In genomic region chr17:42333053-42333452, GRCh38 we compare ENCODE assay signal across 18 cellular contexts. TPM values are rescaled to one million over a fixed set of nuclear protein-coding genes. Genes with fewer than 3 reads are reported as not detected.
A peak's percentile ranks its signal among the peaks of the same experiment; 100 is the strongest.
DNase-seq lines count a peak whose midpoint lies in the region; ATAC-seq and FAIRE-seq lines count a peak whose summit lies in the region.
"Had no signal": no experiment of that assay in that cellular context is flagged by ENCODE, and none has a peak within 500 bp of the region (broad histone marks: within the 10 kb centered on the region; RNA-seq: fewer than 3 reads in every experiment).

No MANE protein-coding gene starts in this region.

- peak; percentile 35 for ATAC-seq in GM21717 (IDR thresholded peaks at IDR 0.05; ENCODE audit: unreplicated experiment)
- ATAC-seq in activated T-cell treated with anti-CD3 and anti-CD28 coated beads, Interleukin-2, amount 50 U/mL, for 72 hours (replicated peaks in 1 of 2), result peak; percentile 40 to 49
- peak; percentile 58 to 73 for ATAC-seq in stimulated activated naive B cell treated with anti-CD40 and anti-IgM and Interleukin-4, amounts not matched to agents 10 μg/mL and 1 μg/mL and 100 μg/mL, for 72 hours (replicated peaks)

- H3K27ac Mint-ChIP-seq in activated T-cell treated with anti-CD3 and anti-CD28 coated beads, Interleukin-2, amount 50 U/mL, for 24 hours, result peak overlapping the region; percentile 83
- peak overlapping the region; percentile 82 for H3K27ac Mint-ChIP-seq in activated T-cell treated with anti-CD3 and anti-CD28 coated beads, Interleukin-2, amount 50 U/mL, for 72 hours
- H3K27ac Mint-ChIP-seq in stimulated activated naive B cell treated with anti-CD40 and anti-IgM and Interleukin-4, amounts not matched to agents 10 μg/mL and 1 μg/mL and 100 μg/mL, for 72 hours, result peak overlapping the region; percentile 76

- H3K27me3 Mint-ChIP-seq in activated T-cell treated with anti-CD3 and anti-CD28 coated beads, Interleukin-2, amount 50 U/mL, for 24 hours, result no peaks in the 10 kb centered on the region
- no peaks in the 10 kb centered on the region for H3K27me3 Mint-ChIP-seq in activated T-cell treated with anti-CD3 and anti-CD28 coated beads, Interleukin-2, amount 50 U/mL, for 72 hours (ENCODE audit: low read depth)
- H3K27me3 Mint-ChIP-seq in stimulated activated naive B cell treated with anti-CD40 and anti-IgM and Interleukin-4, amounts not matched to agents 10 μg/mL and 1 μg/mL and 100 μg/mL, for 72 hours, result no peaks in the 10 kb centered on the region
- H3K27me3 Mint-ChIP-seq: activated naive CD4-positive, alpha-beta T cell treated with anti-CD3 and anti-CD28 coated beads, Interleukin-2, amount 50 U/mL, for 24 hours had no signal

- H3K9me3 Mint-ChIP-seq in activated T-cell treated with anti-CD3 and anti-CD28 coated beads, Interleukin-2, amount 50 U/mL, for 24 hours, result no peaks in the 10 kb centered on the region
- H3K9me3 Mint-ChIP-seq in activated T-cell treated with anti-CD3 and anti-CD28 coated beads, Interleukin-2, amount 50 U/mL, for 72 hours, result no peaks in the 10 kb centered on the region
- no peaks in the 10 kb centered on the region for H3K9me3 Mint-ChIP-seq in stimulated activated naive B cell treated with anti-CD40 and anti-IgM and Interleukin-4, amounts not matched to agents 10 μg/mL and 1 μg/mL and 100 μg/mL, for 72 hours
- H3K9me3 Mint-ChIP-seq: activated naive CD4-positive, alpha-beta T cell treated with anti-CD3 and anti-CD28 coated beads, Interleukin-2, amount 50 U/mL, for 24 hours had no signal

- peaks cover 84% of the 10 kb centered on the region for H3K36me3 Mint-ChIP-seq in activated T-cell treated with anti-CD3 and anti-CD28 coated beads, Interleukin-2, amount 50 U/mL, for 24 hours (ENCODE audit: low read depth)
- peaks cover 26 to 68% of the 10 kb centered on the region in 2 donors for H3K36me3 Mint-ChIP-seq in activated T-cell treated with anti-CD3 and anti-CD28 coated beads, Interleukin-2, amount 50 U/mL, for 72 hours (ENCODE audit: insufficient read depth in 2 of 2)
- H3K36me3 Mint-ChIP-seq in stimulated activated naive B cell treated with anti-CD40 and anti-IgM and Interleukin-4, amounts not matched to agents 10 μg/mL and 1 μg/mL and 100 μg/mL, for 72 hours, result peaks cover 35 to 62% of the 10 kb centered on the region in 2 donors

- no peak for DNase-seq in activated T-cell treated with anti-CD3 and anti-CD28 coated beads, Interleukin-2, amount 50 U/mL, for 24 hours
- DNase-seq in activated T-cell treated with anti-CD3 and anti-CD28 coated beads for 4 hours, result no peak
- peak; percentile 41 to 59 for DNase-seq in activated T-cell treated with anti-CD3 and anti-CD28 coated beads, Interleukin-2, amount 50 U/mL, for 72 hours
- no peak for DNase-seq in stimulated activated naive B cell treated with anti-CD40 and anti-IgM and Interleukin-4, amounts not matched to agents 10 μg/mL and 1 μg/mL and 100 μg/mL, for 72 hours
- DNase-seq in RCC 7860 (ENCODE audit: low spot score), result no peak
- no peak for DNase-seq in C1 segment of cervical spinal cord (lab: John Stamatoyannopoulos, UW)
- DNase-seq: effector CD4-positive, alpha-beta T cell; foreskin melanocyte; hippocampal formation; Karpas-422; NCI-H1048; NCI-H2029 treated with DMSO at 0.1 percent for 48 hours; NCI-H510A; NK-92 treated with Interleukin-12 subunit alpha and Interleukin-12 subunit beta, amount 100 ng/mL, for 24 hours had no signal

- peak overlapping the region; percentile 42 for H3K4me3 Mint-ChIP-seq in activated T-cell treated with anti-CD3 and anti-CD28 coated beads, Interleukin-2, amount 50 U/mL, for 24 hours
- H3K4me3 Mint-ChIP-seq in activated T-cell treated with anti-CD3 and anti-CD28 coated beads, Interleukin-2, amount 50 U/mL, for 72 hours, result peak overlapping the region; percentile 53 to 67
- H3K4me3 Mint-ChIP-seq in stimulated activated naive B cell treated with anti-CD40 and anti-IgM and Interleukin-4, amounts not matched to agents 10 μg/mL and 1 μg/mL and 100 μg/mL, for 72 hours, result peak overlapping the region in 1 of 2 donors; percentile 11
- H3K4me3 Mint-ChIP-seq: activated naive CD4-positive, alpha-beta T cell treated with anti-CD3 and anti-CD28 coated beads, Interleukin-2, amount 50 U/mL, for 24 hours had no signal

- peaks cover 47% of the 10 kb centered on the region for H3K4me1 Mint-ChIP-seq in activated T-cell treated with anti-CD3 and anti-CD28 coated beads, Interleukin-2, amount 50 U/mL, for 24 hours (ENCODE audit: low read depth)
- H3K4me1 Mint-ChIP-seq in activated T-cell treated with anti-CD3 and anti-CD28 coated beads, Interleukin-2, amount 50 U/mL, for 72 hours (ENCODE audit: low read depth), result peaks cover 57% of the 10 kb centered on the region
- peaks cover 9 to 10% of the 10 kb centered on the region in 2 donors for H3K4me1 Mint-ChIP-seq in stimulated activated naive B cell treated with anti-CD40 and anti-IgM and Interleukin-4, amounts not matched to agents 10 μg/mL and 1 μg/mL and 100 μg/mL, for 72 hours

- no peak for FAIRE-seq in RCC 7860 (lab: Jason Lieb, UNC)
- FAIRE-seq: H54, islet of Langerhans had no signal

RNA-seq across cellular contexts. Expression of gene STAT5A, which starts 44.8 kb away (rescaled TPM):
- total RNA-seq in activated T-cell treated with anti-CD3 and anti-CD28 coated beads, Interleukin-2, amount 50 U/mL, for 72 hours, result 100 to 1,000 TPM; 243 to 264 TPM

RNA-seq across cellular contexts. Expression of gene STAT3, which starts 55.2 kb away (rescaled TPM):
- total RNA-seq in activated T-cell treated with anti-CD3 and anti-CD28 coated beads, Interleukin-2, amount 50 U/mL, for 72 hours, result 100 to 1,000 TPM; 346 to 380 TPM

RNA-seq across cellular contexts. Expression of gene STAT5B, which starts 56.9 kb away (rescaled TPM):
- 100 to 1,000 TPM; 252 to 269 TPM for total RNA-seq in activated T-cell treated with anti-CD3 and anti-CD28 coated beads, Interleukin-2, amount 50 U/mL, for 72 hours

Comparison
In these comparisons a context has a peak if more than half of its experiments do, and no peak if none do; other contexts are left out.
1. DNase-seq: peak in activated T-cell treated with anti-CD3 and anti-CD28 coated beads, Interleukin-2, amount 50 U/mL, for 72 hours (2 of 2); none in activated T-cell treated with anti-CD3 and anti-CD28 coated beads, Interleukin-2, amount 50 U/mL, for 24 hours (single experiment), activated T-cell treated with anti-CD3 and anti-CD28 coated beads for 4 hours (single experiment), stimulated activated naive B cell treated with anti-CD40 and anti-IgM and Interleukin-4, amounts not matched to agents 10 μg/mL and 1 μg/mL and 100 μg/mL, for 72 hours (single experiment), RCC 7860 (single experiment) and C1 segment of cervical spinal cord (0 of 14).
2. Peak in every context shown above with its lines, with median percentiles within 50 percentile points of each other: H3K27ac Mint-ChIP-seq and ATAC-seq.